In genomic region chr19:56245062-56245740, GRCh38 we compare ENCODE assay signal across 24 cellular contexts. TPM values are rescaled to one million over a fixed set of nuclear protein-coding genes. Genes with fewer than 3 reads are reported as not detected.
A peak's percentile ranks its signal among the peaks of the same experiment; 100 is the strongest.
DNase-seq lines count a peak whose midpoint lies in the region; ATAC-seq and TF ChIP-seq lines count a peak whose summit lies in the region.
"Had no signal": no experiment of that assay in that cellular context is flagged by ENCODE, and none has a peak within 500 bp of the region (broad histone marks: within the 10 kb centered on the region; RNA-seq: fewer than 3 reads in every experiment).

No MANE protein-coding gene starts in this region.

- no peaks in the 10 kb centered on the region for H3K36me3 ChIP-seq in hepatocyte (replicated peaks; ENCODE audit: insufficient read depth, low read depth)
- H3K36me3 ChIP-seq: esophagus squamous epithelium, suprapubic skin, vagina had no signal

- DNase-seq in AG08395 (ENCODE audit: low spot score), result peak; percentile 58
- peak; percentile 21 for DNase-seq in HFFc6
- DNase-seq in kidney tubule cell (ENCODE audit: low spot score), result peak; percentile 29
- no peak for DNase-seq in NCI-H82 treated with DMSO at 0.1 percent for 48 hours (lab: John Stamatoyannopoulos, UW; ENCODE audit: unreplicated experiment)
- DNase-seq in hepatocyte (ENCODE audit: low spot score), result no peak
- DNase-seq: DMS 273 treated with DMSO at 0.1 percent for 48 hours; effector CD4-positive, alpha-beta T cell; esophagus squamous epithelium; glutamatergic neuron; NCI-H1436; NCI-H69; occipital lobe; retina; Right ventricle myocardium superior had no signal

- no peaks in the 10 kb centered on the region for H3K9me3 ChIP-seq in hepatocyte (ENCODE audit: low read depth)
- H3K9me3 ChIP-seq: esophagus squamous epithelium, suprapubic skin, vagina had no signal

- H3K4me1 Mint-ChIP-seq in HFFc6 (ENCODE audit: low read depth), result peaks cover 12% of the 10 kb centered on the region
- H3K4me1 Mint-ChIP-seq: CD14-positive monocyte had no signal

- no peaks in the 10 kb centered on the region for H4K20me1 ChIP-seq in hepatocyte (ENCODE audit: insufficient read depth, poor library complexity, severe bottlenecking)

- no peak overlapping the region for H3K4me2 ChIP-seq in hepatocyte

- H3K4me3 ChIP-seq in hepatocyte, result no peak overlapping the region
- H3K4me3 ChIP-seq: esophagus squamous epithelium, suprapubic skin, vagina had no signal

- WGBS in hepatocyte (ENCODE audit: low lambda C conversion rate, missing lambda C conversion rate), result 91% methylated on average over 7 of the region's 7 CpGs

- H3K27ac ChIP-seq in hepatocyte, result no peak overlapping the region
- H3K27ac ChIP-seq: esophagus squamous epithelium, suprapubic skin, vagina had no signal

- no peaks in the 10 kb centered on the region for H3K79me2 ChIP-seq in hepatocyte

- peak; percentile 89 for ATAC-seq in SK-N-SH treated with all-trans-retinoic acid at 6 μM for 48 hours
- ATAC-seq in HG02763 (IDR thresholded peaks at IDR 0.05; ENCODE audit: unreplicated experiment), result no peak
- no peak for ATAC-seq in HG03469 (IDR thresholded peaks at IDR 0.05; ENCODE audit: unreplicated experiment)
- ATAC-seq: activated naive CD4-positive, alpha-beta T cell treated with anti-CD3 and anti-CD28 coated beads, Interleukin-2, amount 50 U/mL, for 72 hours had no signal

- H3K27ac Mint-ChIP-seq in HFFc6, result no peak overlapping the region; the same call in 1 of the 2 replicates
- H3K27ac Mint-ChIP-seq: activated naive CD4-positive, alpha-beta T cell treated with anti-CD3 and anti-CD28 coated beads, Interleukin-2, amount 50 U/mL, for 72 hours; CD14-positive monocyte had no signal

- no peaks in the 10 kb centered on the region for H3K4me1 ChIP-seq in hepatocyte (ENCODE audit: insufficient read depth)
- H3K4me1 ChIP-seq: esophagus squamous epithelium, suprapubic skin, vagina had no signal

- no peak overlapping the region for H2AFZ ChIP-seq in hepatocyte

- peaks cover 41% of the 10 kb centered on the region for H3K9me3 Mint-ChIP-seq in HFFc6
- H3K9me3 Mint-ChIP-seq: activated naive CD4-positive, alpha-beta T cell treated with anti-CD3 and anti-CD28 coated beads, Interleukin-2, amount 50 U/mL, for 72 hours; CD14-positive monocyte had no signal

- peaks cover 32% of the 10 kb centered on the region for H3K36me3 Mint-ChIP-seq in HFFc6 (ENCODE audit: low read depth)
- H3K36me3 Mint-ChIP-seq: activated naive CD4-positive, alpha-beta T cell treated with anti-CD3 and anti-CD28 coated beads, Interleukin-2, amount 50 U/mL, for 72 hours had no signal

- peaks cover 1% of the 10 kb centered on the region; the same call in 1 of the 2 replicates for H3K27me3 Mint-ChIP-seq in HFFc6 (ENCODE audit: insufficient read depth)

- H3K9me2 ChIP-seq in hepatocyte (replicated peaks; ENCODE audit: insufficient read depth), result no peaks in the 10 kb centered on the region

- no peak overlapping the region for H3K4me3 Mint-ChIP-seq in HFFc6
- H3K4me3 Mint-ChIP-seq: CD14-positive monocyte had no signal

- TF ChIP-seq CTCF in HFFc6 (IDR thresholded peaks at IDR 0.05), result no peak
- TF ChIP-seq CTCF in hepatocyte (IDR thresholded peaks at IDR 0.05; ENCODE audit: poor library complexity), result no peak

- no peaks in the 10 kb centered on the region for H3K27me3 ChIP-seq in hepatocyte
- H3K27me3 ChIP-seq: esophagus squamous epithelium, suprapubic skin, vagina had no signal

TF ChIP-seq in SK-N-SH treated with all-trans-retinoic acid at 6 μM for 48 hours, 23 proteins besides CTCF, POLR2A, EP300 and RAD21 (continues in another document):
- no peak for TF ChIP-seq CSRNP3 (CRISPR knock-in tag; IDR thresholded peaks at IDR 0.05)
- no peak for TF ChIP-seq ZC3H10 (CRISPR knock-in tag; IDR thresholded peaks at IDR 0.05)
- TF ChIP-seq, protein P1, sequence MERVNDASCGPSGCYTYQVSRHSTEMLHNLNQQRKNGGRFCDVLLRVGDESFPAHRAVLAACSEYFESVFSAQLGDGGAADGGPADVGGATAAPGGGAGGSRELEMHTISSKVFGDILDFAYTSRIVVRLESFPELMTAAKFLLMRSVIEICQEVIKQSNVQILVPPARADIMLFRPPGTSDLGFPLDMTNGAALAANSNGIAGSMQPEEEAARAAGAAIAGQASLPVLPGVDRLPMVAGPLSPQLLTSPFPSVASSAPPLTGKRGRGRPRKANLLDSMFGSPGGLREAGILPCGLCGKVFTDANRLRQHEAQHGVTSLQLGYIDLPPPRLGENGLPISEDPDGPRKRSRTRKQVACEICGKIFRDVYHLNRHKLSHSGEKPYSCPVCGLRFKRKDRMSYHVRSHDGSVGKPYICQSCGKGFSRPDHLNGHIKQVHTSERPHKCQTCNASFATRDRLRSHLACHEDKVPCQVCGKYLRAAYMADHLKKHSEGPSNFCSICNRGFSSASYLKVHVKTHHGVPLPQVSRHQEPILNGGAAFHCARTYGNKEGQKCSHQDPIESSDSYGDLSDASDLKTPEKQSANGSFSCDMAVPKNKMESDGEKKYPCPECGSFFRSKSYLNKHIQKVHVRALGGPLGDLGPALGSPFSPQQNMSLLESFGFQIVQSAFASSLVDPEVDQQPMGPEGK (CRISPR knock-in tag; IDR thresholded peaks at IDR 0.05; ENCODE audit: borderline replicate concordance), result no peak
- TF ChIP-seq ZNF565 (CRISPR knock-in tag; conservative IDR thresholded peaks at IDR 0.05; ENCODE audit: low read depth), result no peak
- no peak for TF ChIP-seq ISL1 (CRISPR knock-in tag; IDR thresholded peaks at IDR 0.05)
- no peak for TF ChIP-seq ZNF70 (CRISPR knock-in tag; IDR thresholded peaks at IDR 0.05)
- no peak for TF ChIP-seq TOX (CRISPR knock-in tag; IDR thresholded peaks at IDR 0.05; ENCODE audit: borderline replicate concordance)
- TF ChIP-seq ZFP30 (CRISPR knock-in tag; IDR thresholded peaks at IDR 0.05), result no peak
- no peak for TF ChIP-seq RARB (CRISPR knock-in tag; IDR thresholded peaks at IDR 0.05)
- TF ChIP-seq OSR1 (CRISPR knock-in tag; IDR thresholded peaks at IDR 0.05), result no peak
- TF ChIP-seq ZNF8 (CRISPR knock-in tag; IDR thresholded peaks at IDR 0.05), result no peak
- TF ChIP-seq, protein P2, sequence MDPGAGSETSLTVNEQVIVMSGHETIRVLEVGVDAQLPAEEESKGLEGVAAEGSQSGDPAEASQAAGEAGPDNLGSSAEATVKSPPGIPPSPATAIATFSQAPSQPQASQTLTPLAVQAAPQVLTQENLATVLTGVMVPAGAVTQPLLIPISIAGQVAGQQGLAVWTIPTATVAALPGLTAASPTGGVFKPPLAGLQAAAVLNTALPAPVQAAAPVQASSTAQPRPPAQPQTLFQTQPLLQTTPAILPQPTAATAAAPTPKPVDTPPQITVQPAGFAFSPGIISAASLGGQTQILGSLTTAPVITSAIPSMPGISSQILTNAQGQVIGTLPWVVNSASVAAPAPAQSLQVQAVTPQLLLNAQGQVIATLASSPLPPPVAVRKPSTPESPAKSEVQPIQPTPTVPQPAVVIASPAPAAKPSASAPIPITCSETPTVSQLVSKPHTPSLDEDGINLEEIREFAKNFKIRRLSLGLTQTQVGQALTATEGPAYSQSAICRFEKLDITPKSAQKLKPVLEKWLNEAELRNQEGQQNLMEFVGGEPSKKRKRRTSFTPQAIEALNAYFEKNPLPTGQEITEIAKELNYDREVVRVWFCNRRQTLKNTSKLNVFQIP (CRISPR knock-in tag; IDR thresholded peaks at IDR 0.05; ENCODE audit: borderline replicate concordance, low read depth), result no peak
- no peak for TF ChIP-seq PPARA (CRISPR knock-in tag; IDR thresholded peaks at IDR 0.05; ENCODE audit: borderline replicate concordance)
- TF ChIP-seq TSHZ2 (CRISPR knock-in tag; IDR thresholded peaks at IDR 0.05), result no peak

RNA-seq across cellular contexts. Expression of gene EDDM13, which starts 27.3 kb away (rescaled TPM):
- not detected for total RNA-seq in HFFc6 (2021; fragmentation: NEBNext Ultra II Directional; extraction: Animal tissue kit (Norgen Biotek cat#: 25700))
- not detected in 2 replicates for total RNA-seq in hepatocyte
- polyA plus RNA-seq in hepatocyte, result 1.3 TPM in 1 of 2 replicates, not detected in the other
- total RNA-seq: A673, chondrocyte, liver, occipital lobe, Right ventricle myocardium superior had no signal

RNA-seq across cellular contexts. Expression of gene ZSCAN5C, which starts 43.1 kb away (rescaled TPM):
- not detected for total RNA-seq in HFFc6 (2021; fragmentation: NEBNext Ultra II Directional; extraction: Animal tissue kit (Norgen Biotek cat#: 25700))
- not detected in 2 replicates for total RNA-seq in hepatocyte
- polyA plus RNA-seq in hepatocyte, result not detected in 2 replicates
- total RNA-seq: A673; activated naive CD4-positive, alpha-beta T cell treated with anti-CD3 and anti-CD28 coated beads, Interleukin-2, amount 50 U/mL, for 72 hours; chondrocyte; esophagus squamous epithelium; liver; occipital lobe; Right ventricle myocardium superior; suprapubic skin; vagina had no signal
- polyA plus RNA-seq: CD14-positive monocyte, liver had no signal

RNA-seq across cellular contexts. Expression of gene ZSCAN5B, which starts 47.6 kb away (rescaled TPM):
- total RNA-seq in HFFc6 (2021; fragmentation: NEBNext Ultra II Directional; extraction: Animal tissue kit (Norgen Biotek cat#: 25700)), result under 1 TPM in 1 of 6 experiments, not detected in 5; 0.12 TPM
- total RNA-seq in hepatocyte, result not detected in 2 replicates
- not detected in 2 replicates for polyA plus RNA-seq in hepatocyte
- total RNA-seq: A673; activated naive CD4-positive, alpha-beta T cell treated with anti-CD3 and anti-CD28 coated beads, Interleukin-2, amount 50 U/mL, for 72 hours; chondrocyte; esophagus squamous epithelium; occipital lobe; Right ventricle myocardium superior; suprapubic skin; vagina had no signal
- polyA plus RNA-seq: CD14-positive monocyte, liver had no signal

Comparison
In these comparisons a context has a peak if more than half of its experiments do, and no peak if none do; other contexts are left out.
1. DNase-seq: peak in AG08395 (single experiment), HFFc6 (single experiment) and kidney tubule cell (single experiment); none in NCI-H82 treated with DMSO at 0.1 percent for 48 hours (single experiment) and hepatocyte (single experiment).